ENCODE assay signal across 10 cellular contexts in the genomic region with DNA sequence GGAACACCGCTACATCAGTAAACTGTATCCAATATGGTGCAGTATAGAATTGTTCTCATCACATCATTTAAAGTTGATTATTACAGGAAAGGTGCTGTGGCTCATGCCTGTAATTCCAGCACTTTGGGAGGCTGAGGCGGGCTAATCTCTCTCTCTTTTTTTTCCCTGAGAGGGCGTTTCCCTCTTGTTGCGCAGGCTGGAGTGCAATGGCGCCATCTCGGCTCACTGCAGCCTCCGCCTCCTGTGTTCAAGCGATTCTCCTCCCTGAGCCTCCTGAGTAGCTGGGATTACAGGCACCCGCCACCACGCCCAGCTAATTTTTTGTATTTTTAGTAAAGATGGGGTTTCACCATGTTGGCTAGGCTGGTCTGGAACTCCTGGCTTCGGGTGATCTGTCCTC. TPM values are rescaled to one million over a fixed set of nuclear protein-coding genes. Genes with fewer than 3 reads are reported as not detected.
DNase-seq lines count a peak whose midpoint lies in the region; ATAC-seq, FAIRE-seq and TF ChIP-seq lines count a peak whose summit lies in the region.
"Not testable (repeated sequence)": the region's sequence is repeated elsewhere in the genome, so short reads cannot be mapped to it uniquely, and the experiment has no call there.
"Had no signal": no experiment of that assay in that cellular context is flagged by ENCODE, and none has a peak within 500 bp of the region (broad histone marks: within the 10 kb centered on the region; RNA-seq: fewer than 3 reads in every experiment).

No MANE protein-coding gene starts in this region.

- not testable (repeated sequence) for H3K27me3 Mint-ChIP-seq in H9 (ENCODE audit: low read depth); activated CD8-positive, alpha-beta T cell treated with anti-CD3 and anti-CD28 coated beads for 36 hours; naive thymus-derived CD8-positive, alpha-beta T cell

- H3K4me2 ChIP-seq in H9 (ENCODE audit: insufficient read depth, insufficient read length, low read length): peak overlapping the region; percentile 84
- H3K4me2 ChIP-seq in PC-3 (ENCODE audit: low read length): peak overlapping the region; percentile 94
- 0 out of 2 replicates have a peak overlapping the region, but pooled peaks have one; percentile 4 for H3K4me2 ChIP-seq in GM12878 (ENCODE audit: control insufficient read depth, insufficient read depth)
- peak overlapping the region; percentile 81 for H3K4me2 ChIP-seq in fibroblast of lung (ENCODE audit: extremely low read depth, insufficient read depth, low read length)
- H3K4me2 ChIP-seq in smooth muscle cell: peak overlapping the region; percentile 90

- H3K36me3 Mint-ChIP-seq in H9 (ENCODE audit: insufficient read depth in 1 of 3, low read depth in 3 of 3): not testable (repeated sequence)
- H3K36me3 Mint-ChIP-seq in activated CD8-positive, alpha-beta T cell treated with anti-CD3 and anti-CD28 coated beads for 36 hours (ENCODE audit: low read depth): peaks cover 32% of the 10 kb centered on the region
- peaks cover 0 to 37% (median 14%) of the 10 kb centered on the region in 3 donors for H3K36me3 Mint-ChIP-seq in naive thymus-derived CD8-positive, alpha-beta T cell

- not testable (repeated sequence) for TF ChIP-seq CTCF in AG04449 (IDR thresholded peaks at IDR 0.05; ENCODE audit: insufficient read depth, low read length, missing control alignments); H9 (conservative IDR thresholded peaks at IDR 0.05); PC-3 (conservative IDR thresholded peaks at IDR 0.05; ENCODE audit: low read depth, low read length); activated CD8-positive, alpha-beta T cell treated with anti-CD3 and anti-CD28 coated beads for 36 hours (IDR thresholded peaks at IDR 0.05); GM12878 (IDR thresholded peaks at IDR 0.05 in 2 of 3, conservative IDR thresholded peaks at IDR 0.05 in 1 of 3; ENCODE audit: control insufficient read depth in 2 of 3, extremely low read depth in 1 of 3, insufficient read depth in 1 of 3, low read depth in 3 of 3, low read length in 3 of 3); fibroblast of lung (conservative IDR thresholded peaks at IDR 0.05 in 1 of 2, IDR thresholded peaks at IDR 0.05 in 1 of 2; ENCODE audit: low read depth in 1 of 2, low read length in 2 of 2); smooth muscle cell (IDR thresholded peaks at IDR 0.05; ENCODE audit: borderline replicate concordance, insufficient read depth, poor library complexity, severe bottlenecking)

- H3K27ac ChIP-seq in H9 (ENCODE audit: insufficient read length, low read depth, low read length); PC-3 (ENCODE audit: low read length); GM12878 (ENCODE audit: control insufficient read depth, insufficient read depth); fibroblast of lung (ENCODE audit: insufficient read depth, low read length); smooth muscle cell (ENCODE audit: low read depth): not testable (repeated sequence)

- not testable (repeated sequence) for H3K27ac Mint-ChIP-seq in H9
- peak overlapping the region; percentile 39 for H3K27ac Mint-ChIP-seq in activated CD8-positive, alpha-beta T cell treated with anti-CD3 and anti-CD28 coated beads for 36 hours
- H3K27ac Mint-ChIP-seq in naive thymus-derived CD8-positive, alpha-beta T cell: peak overlapping the region; percentile 52 to 99 (median 98)

- not testable (repeated sequence) for H3K79me2 ChIP-seq in H9 (ENCODE audit: insufficient read depth, low read length)
- peaks cover 47% of the 10 kb centered on the region for H3K79me2 ChIP-seq in PC-3 (ENCODE audit: low read length)
- H3K79me2 ChIP-seq in GM12878 (ENCODE audit: control insufficient read depth, insufficient read depth, low read length): peaks cover 12% of the 10 kb centered on the region
- peaks cover 13% of the 10 kb centered on the region for H3K79me2 ChIP-seq in fibroblast of lung (ENCODE audit: control insufficient read depth, insufficient read depth, low read length)
- H3K79me2 ChIP-seq in smooth muscle cell (ENCODE audit: low read depth): peaks cover 21% of the 10 kb centered on the region

- not testable (repeated sequence) for H3K4me1 ChIP-seq in H9 (ENCODE audit: insufficient read depth, low read length); PC-3 (ENCODE audit: insufficient read depth, low read length); GM12878 (ENCODE audit: control insufficient read depth, insufficient read depth, low read length); fibroblast of lung (ENCODE audit: control insufficient read depth, extremely low read depth, insufficient read depth, low read length)
- H3K4me1 ChIP-seq in smooth muscle cell (ENCODE audit: low read depth): peaks cover 15% of the 10 kb centered on the region

- WGBS in H9 (ENCODE audit: extremely low coverage, insufficient read length, low lambda C conversion rate): no CpG with 5 or more reads among the region's 11 CpGs
- WGBS in GM12878 (ENCODE audit: insufficient coverage, insufficient replicate concordance, low lambda C conversion rate, missing lambda C conversion rate): 98% methylated on average over 11 of the region's 11 CpGs
- WGBS in smooth muscle cell (ENCODE audit: low lambda C conversion rate): 99% methylated on average over 11 of the region's 11 CpGs

- not testable (repeated sequence) for H3K9me3 Mint-ChIP-seq in H9; activated CD8-positive, alpha-beta T cell treated with anti-CD3 and anti-CD28 coated beads for 36 hours; naive thymus-derived CD8-positive, alpha-beta T cell

- H4K91ac ChIP-seq in H9 (ENCODE audit: insufficient read length, low read depth, low read length): not testable (repeated sequence)

- not testable (repeated sequence) for H3K14ac ChIP-seq in H9 (ENCODE audit: insufficient read depth, low read length)

- H3K4me1 Mint-ChIP-seq in H9: peaks cover 17 to 20% of the 10 kb centered on the region in 2 experiments
- H3K4me1 Mint-ChIP-seq in activated CD8-positive, alpha-beta T cell treated with anti-CD3 and anti-CD28 coated beads for 36 hours (ENCODE audit: low read depth): peaks cover 52% of the 10 kb centered on the region
- H3K4me1 Mint-ChIP-seq in naive thymus-derived CD8-positive, alpha-beta T cell: peaks cover 22 to 54% (median 51%) of the 10 kb centered on the region in 4 donors

- not testable (repeated sequence) for H4K20me1 ChIP-seq in H9 (ENCODE audit: control insufficient read depth, insufficient read depth, insufficient read length); PC-3 (ENCODE audit: low read length); GM12878 (ENCODE audit: control insufficient read depth, insufficient read depth); fibroblast of lung (ENCODE audit: control insufficient read depth, extremely low read depth, insufficient read depth, low read length); smooth muscle cell (ENCODE audit: low read depth)

- H4K8ac ChIP-seq in H9 (replicated peaks; ENCODE audit: insufficient read length, low read depth, low read length): not testable (repeated sequence)

- SMC1A ChIA-PET in GM12878 (lab: Charles Lee; ENCODE audit: uncharacterized antibody, unreplicated experiment): interaction anchor here (1.0 to 2.2 kb wide), 3 partner anchors 9 to 51 kb away, joined by 3 to 14 read pairs (median 5); no protein-coding TSS in a partner anchor

- POLR2A ChIA-PET in AG04449 (lab: Yijun Ruan, JAX); PC-3 (lab: Charles Lee; ENCODE audit: unreplicated experiment); GM12878 (lab: Charles Lee); naive thymus-derived CD8-positive, alpha-beta T cell (lab: Charles Lee): not testable (repeated sequence)
- POLR2A ChIA-PET in activated CD8-positive, alpha-beta T cell treated with anti-CD3 and anti-CD28 coated beads for 36 hours (lab: Charles Lee): interaction anchor here (2.9 kb wide), 1 partner anchor 10 kb away, joined by 17 read pairs; no protein-coding TSS in a partner anchor

- not testable (repeated sequence) for H2BK12ac ChIP-seq in H9 (ENCODE audit: insufficient read length, low read depth, low read length)

- not testable (repeated sequence) for H3K23me2 ChIP-seq in H9 (ENCODE audit: insufficient read length, low read depth, low read length, poor library complexity, severe bottlenecking)

- not testable (repeated sequence) for H3K9ac ChIP-seq in H9 (ENCODE audit: extremely low read depth, insufficient read length, low read length); PC-3 (ENCODE audit: low read length); GM12878 (ENCODE audit: control insufficient read depth, insufficient read depth, low read length); fibroblast of lung (ENCODE audit: insufficient read depth, low read length); smooth muscle cell (ENCODE audit: low read depth)

- not testable (repeated sequence) for H2BK20ac ChIP-seq in H9 (ENCODE audit: low read depth, low read length, poor library complexity, severe bottlenecking)

- not testable (repeated sequence) for H3K23ac ChIP-seq in H9 (ENCODE audit: insufficient read length, low read depth, low read length)

- not testable (repeated sequence) for TF ChIP-seq POLR2A in GM12878 (IDR thresholded peaks at IDR 0.05; ENCODE audit: low read depth, low read length)

- not testable (repeated sequence) for H3K9me2 ChIP-seq in PC-3 (replicated peaks; ENCODE audit: low read length)

- peak overlapping the region; percentile 89 to 96 for H3K4me3 Mint-ChIP-seq in H9
- H3K4me3 Mint-ChIP-seq in activated CD8-positive, alpha-beta T cell treated with anti-CD3 and anti-CD28 coated beads for 36 hours: peak overlapping the region; percentile 89
- peak overlapping the region; percentile 62 to 97 (median 87) for H3K4me3 Mint-ChIP-seq in naive thymus-derived CD8-positive, alpha-beta T cell

- TF ChIP-seq RAD21 in GM12878 (IDR thresholded peaks at IDR 0.05; ENCODE audit: insufficient read depth, low read depth, low read length): not testable (repeated sequence)

- FAIRE-seq in GM12878 (lab: Jason Lieb, UNC): not testable (repeated sequence)

- H3K79me1 ChIP-seq in H9 (ENCODE audit: insufficient read depth, low read depth, low read length, poor library complexity, severe bottlenecking): not testable (repeated sequence)

- H3K9me3 ChIP-seq in H9 (ENCODE audit: control insufficient read depth, low read depth, low read length); PC-3 (ENCODE audit: low read length); GM12878 (replicated peaks; ENCODE audit: control insufficient read depth, insufficient read depth, low read length); fibroblast of lung (ENCODE audit: control insufficient read depth, insufficient read depth, low read depth, low read length); smooth muscle cell (replicated peaks; ENCODE audit: low read depth): not testable (repeated sequence)

- H2AK5ac ChIP-seq in H9 (ENCODE audit: insufficient read length, low read length): not testable (repeated sequence)

- H4K5ac ChIP-seq in H9 (ENCODE audit: insufficient read length, low read depth, low read length): not testable (repeated sequence)

- TF ChIP-seq EP300 in GM12878 (IDR thresholded peaks at IDR 0.05; ENCODE audit: borderline replicate concordance in 1 of 2, control insufficient read depth in 1 of 2, low read depth in 2 of 2, low read length in 2 of 2): not testable (repeated sequence)

- not testable (repeated sequence) for H3T11ph ChIP-seq in H9 (ENCODE audit: low read length)

- intact Hi-C loops in PC-3 (cut with micrococcal nuclease); activated CD8-positive, alpha-beta T cell treated with anti-CD3 and anti-CD28 coated beads for 36 hours (cut with micrococcal nuclease); GM12878 (cut with micrococcal nuclease; ENCODE audit: unreplicated experiment): not testable (repeated sequence)

- CTCF ChIA-PET in AG04449 (lab: Yijun Ruan, JAX); PC-3 (lab: Charles Lee): not testable (repeated sequence)
- CTCF ChIA-PET in activated CD8-positive, alpha-beta T cell treated with anti-CD3 and anti-CD28 coated beads for 36 hours (lab: Charles Lee): interaction anchor here (1.0 kb wide), 1 partner anchor 10 kb away, joined by 3 read pairs; no protein-coding TSS in a partner anchor
- CTCF ChIA-PET in GM12878 (lab: Yijun Ruan, JAX): interaction anchor here (1.5 kb wide), 1 partner anchor 10 kb away, joined by 7 read pairs; no protein-coding TSS in a partner anchor

- H3K36me3 ChIP-seq in PC-3 (ENCODE audit: low read depth, low read length); GM12878 (ENCODE audit: control insufficient read depth in 2 of 2, insufficient read depth in 2 of 2, low read length in 1 of 2); fibroblast of lung (ENCODE audit: control insufficient read depth, insufficient read depth, low read length); smooth muscle cell (ENCODE audit: low read depth): not testable (repeated sequence)

- not testable (repeated sequence) for H2AFZ ChIP-seq in H9 (ENCODE audit: low read length); PC-3 (ENCODE audit: low read length); GM12878 (ENCODE audit: control insufficient read depth, low read depth, low read length); fibroblast of lung (ENCODE audit: low read length)
- H2AFZ ChIP-seq in smooth muscle cell (ENCODE audit: low read depth): peak overlapping the region; percentile 86

- H3F3A ChIP-seq in PC-3 (ENCODE audit: low read length, unreplicated experiment); smooth muscle cell (ENCODE audit: low read depth): not testable (repeated sequence)

- not testable (repeated sequence) for H2BK120ac ChIP-seq in H9 (ENCODE audit: low read depth, low read length, poor library complexity, severe bottlenecking)

- not testable (repeated sequence) for H3K27me3 ChIP-seq in H9 (ENCODE audit: insufficient read depth, low read length); PC-3 (ENCODE audit: low read length); GM12878 (replicated peaks in 1 of 2; ENCODE audit: control insufficient read depth in 2 of 2, insufficient read depth in 2 of 2, low read length in 1 of 2); fibroblast of lung (ENCODE audit: control insufficient read depth, insufficient read depth, low read length); smooth muscle cell (ENCODE audit: low read depth)

- H3K4me3 ChIP-seq in AG04449 (ENCODE audit: low read depth, low read length): peak overlapping the region; percentile 12; the same call in 1 of the 2 replicates
- peak overlapping the region; percentile 90 for H3K4me3 ChIP-seq in PC-3 (ENCODE audit: low read length)
- not testable (repeated sequence) for H3K4me3 ChIP-seq in GM12878
- H3K4me3 ChIP-seq in fibroblast of lung (replicated peaks in 1 of 4; ENCODE audit: control extremely low read depth in 1 of 4, insufficient read depth in 1 of 4, low read depth in 3 of 4, low read length in 4 of 4): peak overlapping the region in 1 of 4 experiments; percentile 84
- peak overlapping the region; percentile 94 for H3K4me3 ChIP-seq in smooth muscle cell

- RAD21 ChIA-PET in GM12878 (lab: Charles Lee; ENCODE audit: unreplicated experiment): not testable (repeated sequence)

- ATAC-seq in PC-3; activated CD8-positive, alpha-beta T cell treated with anti-CD3 and anti-CD28 coated beads for 36 hours; GM12878; naive thymus-derived CD8-positive, alpha-beta T cell: not testable (repeated sequence)

- not testable (repeated sequence) for H2BK15ac ChIP-seq in H9 (ENCODE audit: low read depth, low read length)

- H3K4ac ChIP-seq in H9 (ENCODE audit: low read depth, low read length): not testable (repeated sequence)

- not testable (repeated sequence) for DNase-seq in AG04449 (ENCODE audit: low read depth, low spot score); H9; PC-3; activated CD8-positive, alpha-beta T cell treated with anti-CD3 and anti-CD28 coated beads for 36 hours; GM12878 (ENCODE audit: low read depth, low spot score); fibroblast of lung (ENCODE audit: low read depth in 2 of 2); naive thymus-derived CD8-positive, alpha-beta T cell; smooth muscle cell (lab: John Stamatoyannopoulos, UW; ENCODE audit: unreplicated experiment)

- not testable (repeated sequence) for H3K56ac ChIP-seq in H9 (ENCODE audit: insufficient read length, low read depth, low read length)

- not testable (repeated sequence) for H2BK5ac ChIP-seq in H9 (ENCODE audit: insufficient read length, low read length)

- in situ Hi-C loops in GM12878 (cut with MboI): not testable (repeated sequence)

- BruUV-seq in PC-3 (replicated peaks; lab: Mats Ljungman, UMichigan); GM12878 (replicated peaks; lab: Mats Ljungman, UMichigan): not testable (repeated sequence)

- not testable (repeated sequence) for H3K18ac ChIP-seq in H9 (ENCODE audit: insufficient read length, low read depth, low read length)

RNA-seq across cellular contexts. Expression of gene COMMD10, which starts 1.5 kb away (rescaled TPM):
- total RNA-seq in H9 (2021): 29.4 and 33.9 TPM in 2 replicates
- 8.8 and 17.7 TPM in 2 replicates for total RNA-seq in PC-3 (2014; rRNA removed)
- 10 to 100 TPM; 16.7 to 20.8 TPM for total RNA-seq in activated CD8-positive, alpha-beta T cell treated with anti-CD3 and anti-CD28 coated beads for 36 hours
- total RNA-seq in GM12878 (2013; cell fraction: nucleolus; rRNA removed): 134 and 157 TPM in 2 replicates
- 26.0 and 32.3 TPM in 2 replicates for total RNA-seq in GM12878 (2014; rRNA removed)
- total RNA-seq in GM12878 (2014; rRNA removed; fragmentation: Illumina TruSeq; extraction: Trizol): 22.7 and 23.3 TPM in 2 replicates
- 17.0 and 19.6 TPM in 2 replicates for total RNA-seq in GM12878 (2021)
- polyA plus RNA-seq in GM12878 (2011; ENCODE audit: low read depth): 9.7 TPM
- 30.1 and 45.6 TPM in 2 replicates for polyA plus RNA-seq in GM12878 (2011; rRNA removed)
- polyA plus RNA-seq in GM12878 (2011; cell fraction: cytosol; rRNA removed): 9.2 and 12.1 TPM in 2 replicates
- polyA plus RNA-seq in GM12878 (2011; cell fraction: nucleus; rRNA removed): 26.8 and 33.9 TPM in 2 replicates
- 13.2 and 16.9 TPM in 2 replicates for polyA plus RNA-seq in GM12878 (2012)
- 23.7 and 31.0 TPM in 2 replicates for polyA plus RNA-seq in GM12878 (2014; fragmentation: Illumina TruSeq; extraction: Trizol)
- 10 to 100 TPM; 57.7 to 98.7 TPM for polyA plus RNA-seq in GM12878 (2014; fragmentation: Nextera tagmentation; extraction: Ambion mirVana)
- polyA plus RNA-seq in GM12878 (2014; rRNA removed): 15.4 and 19.8 TPM in 2 replicates
- polyA plus RNA-seq in GM12878 (2016; fragmentation: Nextera tagmentation; extraction: Ambion mirVana): 10 to 100 TPM; 37.4 to 37.8 TPM
- 34.3 and 35.2 TPM in 2 replicates for polyA minus RNA-seq in GM12878 (2011; rRNA and poly(A)+ RNA removed)
- 11.4 and 12.2 TPM in 2 replicates for polyA minus RNA-seq in GM12878 (2011; cell fraction: cytosol; rRNA and poly(A)+ RNA removed)
- polyA minus RNA-seq in GM12878 (2011; cell fraction: nucleus; rRNA and poly(A)+ RNA removed): 48.8 and 72.3 TPM in 2 replicates
- 31.6 and 35.8 TPM in 2 replicates for total RNA-seq in fibroblast of lung
- polyA plus RNA-seq in fibroblast of lung: 22.8 and 24.2 TPM in 2 replicates
- 19.5 and 20.1 TPM in 2 replicates for polyA plus RNA-seq in fibroblast of lung (2012)
- 1.6 TPM in 1 of 2 replicates, not detected in the other for polyA minus RNA-seq in fibroblast of lung (ENCODE audit: low replicate concordance)
- 10 to 100 TPM; 24.3 to 29.0 TPM for total RNA-seq in naive thymus-derived CD8-positive, alpha-beta T cell
- polyA plus RNA-seq in naive thymus-derived CD8-positive, alpha-beta T cell: 10 to 100 TPM; 31.7 to 35.3 (median 32.5) TPM
- total RNA-seq in smooth muscle cell: 34.0 and 40.4 TPM in 2 replicates
- 22.4 and 28.4 TPM in 2 replicates for polyA plus RNA-seq in smooth muscle cell

RNA-seq across cellular contexts. Expression of gene ARL14EPL, which starts 54.0 kb away (rescaled TPM):
- not detected in 2 replicates for total RNA-seq in H9 (2021)
- not detected in 2 replicates for total RNA-seq in PC-3 (2014; rRNA removed)
- total RNA-seq in activated CD8-positive, alpha-beta T cell treated with anti-CD3 and anti-CD28 coated beads for 36 hours: not detected
- not detected in 2 replicates for total RNA-seq in GM12878 (2013; cell fraction: nucleolus; rRNA removed)
- not detected in 2 replicates for total RNA-seq in GM12878 (2014; rRNA removed)
- not detected in 2 replicates for total RNA-seq in GM12878 (2014; rRNA removed; fragmentation: Illumina TruSeq; extraction: Trizol)
- total RNA-seq in GM12878 (2021): not detected in 2 replicates
- polyA plus RNA-seq in GM12878 (2011; ENCODE audit: low read depth): not detected
- 0.08 and 0.09 TPM in 2 replicates for polyA plus RNA-seq in GM12878 (2011; rRNA removed)
- polyA plus RNA-seq in GM12878 (2011; cell fraction: cytosol; rRNA removed): 0.13 TPM in 1 of 2 replicates, not detected in the other
- not detected in 2 replicates for polyA plus RNA-seq in GM12878 (2011; cell fraction: nucleus; rRNA removed)
- polyA plus RNA-seq in GM12878 (2012): not detected in 2 replicates
- polyA plus RNA-seq in GM12878 (2014; fragmentation: Illumina TruSeq; extraction: Trizol): not detected in 2 replicates
- polyA plus RNA-seq in GM12878 (2014; fragmentation: Nextera tagmentation; extraction: Ambion mirVana): not detected
- polyA plus RNA-seq in GM12878 (2014; rRNA removed): not detected in 2 replicates
- polyA plus RNA-seq in GM12878 (2016; fragmentation: Nextera tagmentation; extraction: Ambion mirVana): not detected
- not detected in 2 replicates for polyA minus RNA-seq in GM12878 (2011; rRNA and poly(A)+ RNA removed)
- polyA minus RNA-seq in GM12878 (2011; cell fraction: cytosol; rRNA and poly(A)+ RNA removed): not detected in 2 replicates
- polyA minus RNA-seq in GM12878 (2011; cell fraction: nucleus; rRNA and poly(A)+ RNA removed): not detected in 2 replicates
- total RNA-seq in fibroblast of lung: not detected in 2 replicates
- polyA plus RNA-seq in fibroblast of lung: not detected in 2 replicates
- not detected in 2 replicates for polyA plus RNA-seq in fibroblast of lung (2012)
- not detected in 2 replicates for polyA minus RNA-seq in fibroblast of lung (ENCODE audit: low replicate concordance)
- total RNA-seq in naive thymus-derived CD8-positive, alpha-beta T cell: not detected
- polyA plus RNA-seq in naive thymus-derived CD8-positive, alpha-beta T cell: not detected
- not detected in 2 replicates for total RNA-seq in smooth muscle cell
- not detected in 2 replicates for polyA plus RNA-seq in smooth muscle cell
- total RNA-seq: cardiac muscle cell, thyroid gland had no signal
- polyA plus RNA-seq: cardiac muscle cell had no signal

Comparison
In these comparisons a context has a peak if more than half of its experiments do, and no peak if none do; other contexts are left out.
1. H3K4me2 ChIP-seq: peak in every context shown above with its lines; median percentile 94 in PC-3; 90 in smooth muscle cell; 84 in H9; 81 in fibroblast of lung; 4 in GM12878.